Comparison of ENCODE assay signal across 1 cellular context in genomic region chr17:42405076-42405475, GRCh38.
TF ChIP-seq lines count a peak whose summit lies in the region.

No MANE protein-coding gene starts in this region.

TF ChIP-seq in H1, 55 proteins besides CTCF, POLR2A, EP300 and RAD21:
- TF ChIP-seq JUN (IDR thresholded peaks at IDR 0.05; ENCODE audit: low read depth, low read length) = no peak
- no peak for TF ChIP-seq SUZ12 (IDR thresholded peaks at IDR 0.05; ENCODE audit: low read length)
- TF ChIP-seq TEAD4 (IDR thresholded peaks at IDR 0.05; ENCODE audit: low read depth, low read length) = no peak
- no peak for TF ChIP-seq TCF12 (IDR thresholded peaks at IDR 0.05; ENCODE audit: low read depth, low read length)
- no peak for TF ChIP-seq CHD1 (IDR thresholded peaks at IDR 0.05; ENCODE audit: low read depth, low read length)
- no peak for TF ChIP-seq JUND (IDR thresholded peaks at IDR 0.05; ENCODE audit: low read length)
- no peak for TF ChIP-seq HDAC2 (IDR thresholded peaks at IDR 0.05; ENCODE audit: borderline replicate concordance in 1 of 2, low read depth in 2 of 2, low read length in 2 of 2)
- no peak for TF ChIP-seq TBP (IDR thresholded peaks at IDR 0.05; ENCODE audit: low read depth, low read length)
- TF ChIP-seq RFX5 (IDR thresholded peaks at IDR 0.05; ENCODE audit: borderline replicate concordance, low read depth, low read length) = no peak
- TF ChIP-seq NRF1 (IDR thresholded peaks at IDR 0.05; ENCODE audit: low read depth, low read length) = no peak
- TF ChIP-seq CBX8 (IDR thresholded peaks at IDR 0.05; ENCODE audit: borderline replicate concordance, low read depth, low read length) = no peak
- no peak for TF ChIP-seq ZNF274 (IDR thresholded peaks at IDR 0.05; ENCODE audit: borderline replicate concordance, extremely low read depth, low read length)
- no peak for TF ChIP-seq BRCA1 (IDR thresholded peaks at IDR 0.05; ENCODE audit: low read depth, low read length)
